Comparison of ENCODE assay signal across 8 cellular contexts in genomic region chr12:122499991-122500684, GRCh38. TPM values are rescaled to one million over a fixed set of nuclear protein-coding genes. Genes with fewer than 3 reads are reported as not detected.
DNase-seq lines count a peak whose midpoint lies in the region; ATAC-seq and TF ChIP-seq lines count a peak whose summit lies in the region.

No MANE protein-coding gene starts in this region.

- TF ChIP-seq CTCF in nephron (IDR thresholded peaks at IDR 0.05; ENCODE audit: unreplicated experiment in 3 of 3): no peak
- no peak for TF ChIP-seq CTCF in thoracic aorta (IDR thresholded peaks at IDR 0.05)

- H3K9me3 ChIP-seq in CD4-positive, alpha-beta memory T cell (ENCODE audit: control insufficient read depth in 1 of 2, low read length in 2 of 2): no peaks in the 10 kb centered on the region
- no peaks in the 10 kb centered on the region for H3K9me3 ChIP-seq in NT2/D1 (ENCODE audit: insufficient read depth, low read length)
- H3K9me3 ChIP-seq in thoracic aorta: no peaks in the 10 kb centered on the region

- POLR2A ChIA-PET in CD4-positive, alpha-beta memory T cell (lab: Charles Lee; ENCODE audit: partially characterized antibody): interaction anchor here (0.7 to 10.5 kb wide), 27 partner anchors 9 to 1261 kb away, joined by 3 to 224 read pairs (median 5); partner anchors contain the start of genes CLIP1, DENR, DIABLO and KNTC1

- H3K27ac Mint-ChIP-seq in CD4-positive, alpha-beta memory T cell: peak overlapping the region; percentile 85 to 99 (median 95)
- H3K27ac Mint-ChIP-seq in activated T-helper 17 cell treated with anti-CD3 and anti-CD28 coated beads, Interleukin-2, amount 50 U/mL, for 72 hours: peak overlapping the region; percentile 84
- H3K27ac Mint-ChIP-seq in nephron: peak overlapping the region; percentile 85 to 100 (median 98)

- peaks cover 46% of the 10 kb centered on the region for H3K4me1 ChIP-seq in CD4-positive, alpha-beta memory T cell (ENCODE audit: insufficient read depth, low read length)
- H3K4me1 ChIP-seq in NT2/D1 (ENCODE audit: insufficient read depth, insufficient read length) (no peaks in the 10 kb centered on the region), thoracic aorta (ENCODE audit: control insufficient read depth in 1 of 2, low read depth in 2 of 2) (peaks cover 12 to 37% of the 10 kb centered on the region in 2 donors)

- H3K36me3 ChIP-seq in CD4-positive, alpha-beta memory T cell (ENCODE audit: insufficient read depth, low read length): peaks cover 15% of the 10 kb centered on the region
- H3K36me3 ChIP-seq in NT2/D1 (ENCODE audit: insufficient read depth, insufficient read length, low read length) (peaks cover 53% of the 10 kb centered on the region), thoracic aorta (peaks cover 5% of the 10 kb centered on the region)

- peak; percentile 23 for ATAC-seq in GM21360 (IDR thresholded peaks at IDR 0.05; ENCODE audit: unreplicated experiment)
- peak; percentile 22 for ATAC-seq in activated T-helper 17 cell treated with anti-CD3 and anti-CD28 coated beads, Interleukin-2, amount 50 U/mL, for 72 hours (replicated peaks)
- peak; percentile 53 for ATAC-seq in thoracic aorta (ENCODE audit: insufficient number of reproducible peaks, low FRiP score, low read depth)

- intact Hi-C loops in CD4-positive, alpha-beta memory T cell (cut with micrococcal nuclease): loop anchor here (1.0 kb wide), 1 partner anchor 274 kb away; the partner anchor contains the start of gene DIABLO

- no peaks in the 10 kb centered on the region for H3K27me3 Mint-ChIP-seq in CD4-positive, alpha-beta memory T cell
- H3K27me3 Mint-ChIP-seq in activated T-helper 17 cell treated with anti-CD3 and anti-CD28 coated beads, Interleukin-2, amount 50 U/mL, for 72 hours: no peaks in the 10 kb centered on the region
- no peaks in the 10 kb centered on the region for H3K27me3 Mint-ChIP-seq in nephron (ENCODE audit: low read depth)

- peak overlapping the region; percentile 92 for H3K27ac ChIP-seq in CD4-positive, alpha-beta memory T cell (ENCODE audit: low read depth, low read length)
- peak overlapping the region; percentile 94 to 96 for H3K27ac ChIP-seq in thoracic aorta

- peaks cover 7 to 35% of the 10 kb centered on the region in 2 donors for H3K36me3 Mint-ChIP-seq in CD4-positive, alpha-beta memory T cell
- H3K36me3 Mint-ChIP-seq in activated T-helper 17 cell treated with anti-CD3 and anti-CD28 coated beads, Interleukin-2, amount 50 U/mL, for 72 hours (ENCODE audit: low read depth): peaks cover 72% of the 10 kb centered on the region
- H3K36me3 Mint-ChIP-seq in nephron (ENCODE audit: low read depth): peaks cover 40% of the 10 kb centered on the region

- peak overlapping the region; percentile 90 to 98 (median 98) for H3K4me3 Mint-ChIP-seq in CD4-positive, alpha-beta memory T cell
- H3K4me3 Mint-ChIP-seq in activated T-helper 17 cell treated with anti-CD3 and anti-CD28 coated beads, Interleukin-2, amount 50 U/mL, for 72 hours: peak overlapping the region; percentile 98
- peak overlapping the region; percentile 94 to 98 (median 96) for H3K4me3 Mint-ChIP-seq in nephron

- no peaks in the 10 kb centered on the region for H3K9me3 Mint-ChIP-seq in CD4-positive, alpha-beta memory T cell
- no peaks in the 10 kb centered on the region for H3K9me3 Mint-ChIP-seq in activated T-helper 17 cell treated with anti-CD3 and anti-CD28 coated beads, Interleukin-2, amount 50 U/mL, for 72 hours
- H3K9me3 Mint-ChIP-seq in nephron: no peaks in the 10 kb centered on the region

- no peaks in the 10 kb centered on the region for H3K27me3 ChIP-seq in CD4-positive, alpha-beta memory T cell (ENCODE audit: insufficient read depth, low read length)
- no peaks in the 10 kb centered on the region for H3K27me3 ChIP-seq in NT2/D1 (ENCODE audit: insufficient read depth, insufficient read length)
- no peaks in the 10 kb centered on the region for H3K27me3 ChIP-seq in thoracic aorta (replicated peaks; ENCODE audit: insufficient read depth)

- peaks cover 25 to 50% (median 38%) of the 10 kb centered on the region in 4 donors for H3K4me1 Mint-ChIP-seq in CD4-positive, alpha-beta memory T cell
- H3K4me1 Mint-ChIP-seq in activated T-helper 17 cell treated with anti-CD3 and anti-CD28 coated beads, Interleukin-2, amount 50 U/mL, for 72 hours: peaks cover 9% of the 10 kb centered on the region
- H3K4me1 Mint-ChIP-seq in nephron: peaks cover 19% of the 10 kb centered on the region

- DNase-seq in CD4-positive, alpha-beta memory T cell: peak; percentile 51 to 74 (median 56)
- peak; percentile 48 for DNase-seq in HT1080 (ENCODE audit: low read depth)
- DNase-seq in NT2/D1 (ENCODE audit: low read depth, low spot score): peak; percentile 16
- DNase-seq in fibroblast of peridontal ligament (ENCODE audit: extremely low read depth): peak; percentile 76
- peak; percentile 10 for DNase-seq in thoracic aorta (ENCODE audit: low spot score)

- H3K9ac ChIP-seq in NT2/D1 (ENCODE audit: insufficient read length, low read depth): peak overlapping the region; percentile 97

- CTCF ChIA-PET in CD4-positive, alpha-beta memory T cell (lab: Charles Lee; ENCODE audit: partially characterized antibody): interaction anchor here (0.6 to 2.9 kb wide), 9 partner anchors 10 to 255 kb away, joined by 3 to 21 read pairs (median 3); partner anchors contain the start of genes KNTC1 and RSRC2

- H3K4me3 ChIP-seq in CD4-positive, alpha-beta memory T cell (ENCODE audit: low read length in 2 of 2): peak overlapping the region; percentile 55 to 80
- peak overlapping the region; percentile 81 for H3K4me3 ChIP-seq in NT2/D1 (ENCODE audit: insufficient read length, low read depth)
- H3K4me3 ChIP-seq in thoracic aorta: peak overlapping the region; percentile 91

RNA-seq across cellular contexts. Expression of gene ZCCHC8, which starts 0.6 kb away (rescaled TPM):
- total RNA-seq in CD4-positive, alpha-beta memory T cell: 10 to 100 TPM; 52.0 to 59.9 TPM
- polyA plus RNA-seq in CD4-positive, alpha-beta memory T cell: 10 to 100 TPM in 1 of 2 donors, 1 to 10 TPM in 1; 5.4 to 13.9 TPM
- 15.9 and 19.6 TPM in 2 replicates for total RNA-seq in HT1080 (2014; rRNA removed; shearing (Covaris generic))
- polyA plus RNA-seq in HT1080 (2015; cell fraction: cytosol; rRNA removed): 17.6 and 18.5 TPM in 2 replicates
- 63.9 and 65.8 TPM in 2 replicates for polyA plus RNA-seq in HT1080 (2015; cell fraction: nucleus; rRNA removed)
- 10 to 100 TPM; 33.6 to 37.0 TPM for total RNA-seq in activated T-helper 17 cell treated with anti-CD3 and anti-CD28 coated beads, Interleukin-2, amount 50 U/mL, for 72 hours
- 10 to 100 TPM; 16.2 to 33.4 TPM for total RNA-seq in thoracic aorta

RNA-seq across cellular contexts. Expression of gene RSRC2, which starts 26.6 kb away (rescaled TPM):
- total RNA-seq in CD4-positive, alpha-beta memory T cell: 100 to 1,000 TPM; 138 to 141 TPM
- polyA plus RNA-seq in CD4-positive, alpha-beta memory T cell: 10 to 100 TPM; 16.1 to 50.0 TPM
- 42.0 and 46.2 TPM in 2 replicates for total RNA-seq in HT1080 (2014; rRNA removed; shearing (Covaris generic))
- 27.7 and 31.4 TPM in 2 replicates for polyA plus RNA-seq in HT1080 (2015; cell fraction: cytosol; rRNA removed)
- 89.3 and 104 TPM in 2 replicates for polyA plus RNA-seq in HT1080 (2015; cell fraction: nucleus; rRNA removed)
- total RNA-seq in activated T-helper 17 cell treated with anti-CD3 and anti-CD28 coated beads, Interleukin-2, amount 50 U/mL, for 72 hours: 100 to 1,000 TPM; 103 to 110 TPM
- total RNA-seq in thoracic aorta: 10 to 100 TPM; 71.5 to 97.6 TPM

RNA-seq across cellular contexts. Expression of gene KNTC1, which starts 26.9 kb away (rescaled TPM):
- 10 to 100 TPM; 29.7 to 30.9 TPM for total RNA-seq in CD4-positive, alpha-beta memory T cell
- polyA plus RNA-seq in CD4-positive, alpha-beta memory T cell: 1 to 10 TPM; 3.3 to 3.7 TPM
- total RNA-seq in HT1080 (2014; rRNA removed; shearing (Covaris generic)): 34.0 and 42.3 TPM in 2 replicates
- 17.7 and 20.1 TPM in 2 replicates for polyA plus RNA-seq in HT1080 (2015; cell fraction: cytosol; rRNA removed)
- polyA plus RNA-seq in HT1080 (2015; cell fraction: nucleus; rRNA removed): 248 and 253 TPM in 2 replicates
- 100 to 1,000 TPM; 128 to 148 TPM for total RNA-seq in activated T-helper 17 cell treated with anti-CD3 and anti-CD28 coated beads, Interleukin-2, amount 50 U/mL, for 72 hours
- total RNA-seq in thoracic aorta: 10 to 100 TPM; 11.4 to 24.4 TPM

Comparison
In these comparisons a context has a peak if more than half of its experiments do, and no peak if none do; other contexts are left out.
1. Peak in every context shown above with its lines: DNase-seq, ATAC-seq, H3K4me3 ChIP-seq and H3K27ac ChIP-seq.
2. DNase-seq: peak in every context shown above with its lines; median percentile 76 in fibroblast of peridontal ligament; 56 in CD4-positive, alpha-beta memory T cell; 48 in HT1080; 16 in NT2/D1; 10 in thoracic aorta.